ENCODE assay signal across 21 cellular contexts in genomic region chr9:130300739-130301138, GRCh38. TPM values are rescaled to one million over a fixed set of nuclear protein-coding genes. Genes with fewer than 3 reads are reported as not detected.
DNase-seq lines count a peak whose midpoint lies in the region; ATAC-seq and TF ChIP-seq lines count a peak whose summit lies in the region.
"Had no signal": no experiment of that assay in that cellular context is flagged by ENCODE, and none has a peak within 500 bp of the region (broad histone marks: within the 10 kb centered on the region; RNA-seq: fewer than 3 reads in every experiment).

No MANE protein-coding gene starts in this region.

- H3K27ac ChIP-seq in SJCRH30, result peak overlapping the region; percentile 99
- peak overlapping the region in 3 of 4 donors; percentile 77 to 83 (median 77) for H3K27ac ChIP-seq in esophagus squamous epithelium
- peak overlapping the region; percentile 68 for H3K27ac ChIP-seq in muscle layer of duodenum (ENCODE audit: low read length)
- H3K27ac ChIP-seq in stomach, result peak overlapping the region in 4 of 5 donors; percentile 37 to 65 (median 48)
- no peak overlapping the region for H3K27ac ChIP-seq in brain microvascular endothelial cell

- no peaks in the 10 kb centered on the region for H3K36me3 ChIP-seq in SJCRH30
- no peaks in the 10 kb centered on the region for H3K36me3 ChIP-seq in esophagus squamous epithelium
- peaks cover 0 to 22% of the 10 kb centered on the region in 2 donors for H3K36me3 ChIP-seq in muscle layer of duodenum (ENCODE audit: control insufficient read depth in 1 of 2, insufficient read depth in 2 of 2, low read length in 2 of 2)
- H3K36me3 ChIP-seq in stomach, result no peaks in the 10 kb centered on the region
- H3K36me3 ChIP-seq in brain microvascular endothelial cell (replicated peaks), result no peaks in the 10 kb centered on the region
- H3K36me3 ChIP-seq: MG63 had no signal

- no peaks in the 10 kb centered on the region for H3K36me3 Mint-ChIP-seq in T-cell
- no peaks in the 10 kb centered on the region for H3K36me3 Mint-ChIP-seq in activated T-cell treated with anti-CD3 and anti-CD28 coated beads, Interleukin-2, amount 50 U/mL, for 24 hours (ENCODE audit: low read depth)
- H3K36me3 Mint-ChIP-seq: CD14-positive monocyte had no signal

- POLR2A ChIA-PET in T-cell (lab: Charles Lee), result interaction anchor here in 1 of 2 donors (0.6 kb wide), 1 partner anchor 29 kb away, joined by 6 read pairs; no protein-coding TSS in a partner anchor

- TF ChIP-seq POLR2A in esophagus squamous epithelium (IDR thresholded peaks at IDR 0.05), result no peak
- TF ChIP-seq POLR2A in stomach (IDR thresholded peaks at IDR 0.05), result no peak

- H3K27me3 ChIP-seq in SJCRH30 (no peaks in the 10 kb centered on the region), esophagus squamous epithelium (peaks cover 0 to 23% (median 0%) of the 10 kb centered on the region in 4 donors), muscle layer of duodenum (ENCODE audit: low read depth, low read length) (no peaks in the 10 kb centered on the region), stomach (peaks cover 0 to 18% (median 0%) of the 10 kb centered on the region in 3 donors), brain microvascular endothelial cell (replicated peaks) (peaks cover 6% of the 10 kb centered on the region)
- H3K27me3 ChIP-seq: MG63 had no signal

- in situ Hi-C loops in brain microvascular endothelial cell (cut with HindIII; ENCODE audit: low pct_ligation_motif_present, low sequenced_read_pairs), result no loop called here

- peaks cover 22 to 31% of the 10 kb centered on the region in 2 donors for H3K27me3 Mint-ChIP-seq in T-cell
- H3K27me3 Mint-ChIP-seq in activated T-cell treated with anti-CD3 and anti-CD28 coated beads, Interleukin-2, amount 50 U/mL, for 24 hours, result peaks cover 21% of the 10 kb centered on the region

- CTCF ChIA-PET in T-cell (lab: Charles Lee), result no interaction called here

- H3K4me3 ChIP-seq in SJCRH30 (no peak overlapping the region), esophagus squamous epithelium (no peak overlapping the region), muscle layer of duodenum (ENCODE audit: low read depth in 1 of 2, low read length in 2 of 2) (no peak overlapping the region), stomach (no peak overlapping the region), brain microvascular endothelial cell (ENCODE audit: low read depth, low read length) (no peak overlapping the region)
- H3K4me3 ChIP-seq: MG63 had no signal

- 60% methylated on average over 5 of the region's 5 CpGs; no CpG with 5 or more reads in 1 of the 2 donors for WGBS in esophagus squamous epithelium, 2 donors
- WGBS in stomach, 5 donors, result 59 to 72% (median 60%) methylated on average over 5 of the region's 5 CpGs

- H3K27ac Mint-ChIP-seq in T-cell, result no peak overlapping the region
- H3K27ac Mint-ChIP-seq in activated T-cell treated with anti-CD3 and anti-CD28 coated beads, Interleukin-2, amount 50 U/mL, for 24 hours, result no peak overlapping the region

- no peak for TF ChIP-seq EP300 in stomach (IDR thresholded peaks at IDR 0.05)

- no peak for DNase-seq in SJCRH30
- DNase-seq in esophagus squamous epithelium (lab: John Stamatoyannopoulos, UW), result no peak
- no peak for DNase-seq in stomach
- no peak for DNase-seq in T-cell
- no peak for DNase-seq in activated T-cell treated with anti-CD3 and anti-CD28 coated beads, Interleukin-2, amount 50 U/mL, for 24 hours
- no peak for DNase-seq in DMS 273 (lab: John Stamatoyannopoulos, UW; ENCODE audit: unreplicated experiment)
- DNase-seq in brain microvascular endothelial cell, result no peak
- DNase-seq: ACHN; AML-193; COR-L47; DMS153; Karpas-422; NCI-H1105; NCI-H187; NCI-H69; NK-92 treated with Interleukin-12 subunit alpha and Interleukin-12 subunit beta, amount 100 ng/mL, for 24 hours had no signal

- TF ChIP-seq CTCF in esophagus squamous epithelium (IDR thresholded peaks at IDR 0.05), result no peak
- no peak for TF ChIP-seq CTCF in stomach (IDR thresholded peaks at IDR 0.05)
- no peak for TF ChIP-seq CTCF in brain microvascular endothelial cell (IDR thresholded peaks at IDR 0.05; ENCODE audit: low read depth, low read length, missing control alignments)

- H3K9me3 ChIP-seq in SJCRH30 (replicated peaks) (no peaks in the 10 kb centered on the region), esophagus squamous epithelium (no peaks in the 10 kb centered on the region), muscle layer of duodenum (ENCODE audit: control insufficient read depth in 1 of 2, low read length in 2 of 2) (no peaks in the 10 kb centered on the region), stomach (no peaks in the 10 kb centered on the region)
- H3K9me3 ChIP-seq: MG63 had no signal

- H3K4me1 ChIP-seq in SJCRH30, result peaks cover 50% of the 10 kb centered on the region
- H3K4me1 ChIP-seq in esophagus squamous epithelium, result peaks cover 0 to 50% (median 26%) of the 10 kb centered on the region in 3 donors
- peaks cover 10 to 52% of the 10 kb centered on the region in 2 donors for H3K4me1 ChIP-seq in muscle layer of duodenum (ENCODE audit: control insufficient read depth in 1 of 2, insufficient read depth in 2 of 2, low read length in 2 of 2)
- H3K4me1 ChIP-seq in stomach, result peaks cover 0 to 24% (median 8%) of the 10 kb centered on the region in 4 donors

- peaks cover 0 to 5% (median 0%) of the 10 kb centered on the region in 3 donors for H3K9me3 Mint-ChIP-seq in T-cell
- no peaks in the 10 kb centered on the region for H3K9me3 Mint-ChIP-seq in activated T-cell treated with anti-CD3 and anti-CD28 coated beads, Interleukin-2, amount 50 U/mL, for 24 hours
- H3K9me3 Mint-ChIP-seq: CD14-positive monocyte had no signal

- intact Hi-C loops in esophagus squamous epithelium (cut with DNase I) (no loop called here), stomach (cut with DNase I; ENCODE audit: low total_unique reads) (no loop called here)

- ATAC-seq in T-cell (replicated peaks in 1 of 4), result no peak

- no peaks in the 10 kb centered on the region for H3K4me1 Mint-ChIP-seq in T-cell
- H3K4me1 Mint-ChIP-seq in activated T-cell treated with anti-CD3 and anti-CD28 coated beads, Interleukin-2, amount 50 U/mL, for 24 hours (ENCODE audit: low read depth), result no peaks in the 10 kb centered on the region
- H3K4me1 Mint-ChIP-seq: CD14-positive monocyte had no signal

- no peak overlapping the region for H3K4me3 Mint-ChIP-seq in T-cell
- H3K4me3 Mint-ChIP-seq in activated T-cell treated with anti-CD3 and anti-CD28 coated beads, Interleukin-2, amount 50 U/mL, for 24 hours, result no peak overlapping the region
- H3K4me3 Mint-ChIP-seq: CD14-positive monocyte had no signal

RNA-seq across cellular contexts. Expression of gene HMCN2, which starts 35.2 kb away (rescaled TPM):
- 5.6 and 5.8 TPM in 2 replicates for total RNA-seq in SJCRH30 (2014; rRNA removed; shearing (Covaris generic))
- 1 to 10 TPM in 1 of 4 donors, under 1 TPM in 3; 0.53 to 4.8 (median 0.78) TPM for total RNA-seq in esophagus squamous epithelium
- total RNA-seq in stomach, result 10 to 100 TPM in 1 of 5 donors, 1 to 10 TPM in 4; 1.7 to 21.1 (median 7.5) TPM
- polyA plus RNA-seq in stomach, result 1 to 10 TPM; 1.1 to 7.3 (median 1.2) TPM
- total RNA-seq in T-cell, result under 1 TPM in 1 of 5 donors, not detected in 4; 0.03 TPM
- total RNA-seq: IMR-90, OCI-LY7 had no signal
- polyA plus RNA-seq: CD14-positive monocyte had no signal
